Comparison of ENCODE assay signal across 18 cellular contexts in genomic region chr1:37070126-37070525, GRCh38.
DNase-seq lines count a peak whose midpoint lies in the region; ATAC-seq lines count a peak whose summit lies in the region.
"Had no signal": no experiment of that assay in that cellular context is flagged by ENCODE, and none has a peak within 500 bp of the region (broad histone marks: within the 10 kb centered on the region; RNA-seq: fewer than 3 reads in every experiment).

No MANE protein-coding gene starts in this region.

- no peak for ATAC-seq in GM21737 (IDR thresholded peaks at IDR 0.05; ENCODE audit: unreplicated experiment)
- ATAC-seq: GM12878 had no signal

- DNase-seq in NCI-H524 (lab: John Stamatoyannopoulos, UW) (peak; percentile 81 to 87), NCI-H82 treated with DMSO at 0.1 percent for 48 hours (lab: John Stamatoyannopoulos, UW; ENCODE audit: unreplicated experiment) (peak; percentile 96), ecto neural progenitor cell (ENCODE audit: low spot score) (peak; percentile 80), retina (peak; percentile 43), NCI-H1092 treated with DMSO at 0.1 percent for 48 hours (lab: John Stamatoyannopoulos, UW) (no peak), HCEC 1CT (no peak), kidney glomerular epithelial cell (lab: John Stamatoyannopoulos, UW) (no peak)
- DNase-seq: C1 segment of cervical spinal cord; Calu3; CD4-positive, alpha-beta memory T cell; COR-L47; DMS 273 treated with DMSO at 0.1 percent for 48 hours; EL; GDM1; H9; HFFc6 had no signal

Comparison
In these comparisons a context has a peak if more than half of its experiments do, and no peak if none do; other contexts are left out.
1. DNase-seq: peak in NCI-H524 (2 of 2), NCI-H82 treated with DMSO at 0.1 percent for 48 hours (single experiment), ecto neural progenitor cell (single experiment) and retina (single experiment); none in NCI-H1092 treated with DMSO at 0.1 percent for 48 hours (single experiment), HCEC 1CT (single experiment) and kidney glomerular epithelial cell (single experiment).